Comparison of ENCODE assay signal across 13 cellular contexts in genomic region chr6:7697432-7697819, GRCh38. TPM values are rescaled to one million over a fixed set of nuclear protein-coding genes. Genes with fewer than 3 reads are reported as not detected.
DNase-seq lines count a peak whose midpoint lies in the region; ATAC-seq and TF ChIP-seq lines count a peak whose summit lies in the region.
"Had no signal": no experiment of that assay in that cellular context is flagged by ENCODE, and none has a peak within 500 bp of the region (broad histone marks: within the 10 kb centered on the region; RNA-seq: fewer than 3 reads in every experiment).

No MANE protein-coding gene starts in this region.

- no peak for TF ChIP-seq EP300 in ovary (IDR thresholded peaks at IDR 0.05)

- no peaks in the 10 kb centered on the region for H3K36me3 Mint-ChIP-seq in activated naive CD8-positive, alpha-beta T cell treated with anti-CD3 and anti-CD28 coated beads, Interleukin-2, amount 50 U/mL, for 24 hours (ENCODE audit: low read depth)

- H3K27me3 ChIP-seq in ACC112 (ENCODE audit: insufficient read depth, low read length) (no peaks in the 10 kb centered on the region), left lung (no peaks in the 10 kb centered on the region), ovary (no peaks in the 10 kb centered on the region)
- H3K27me3 ChIP-seq: gastroesophageal sphincter had no signal

- H3K4me3 Mint-ChIP-seq in activated naive CD8-positive, alpha-beta T cell treated with anti-CD3 and anti-CD28 coated beads, Interleukin-2, amount 50 U/mL, for 24 hours: no peak overlapping the region
- H3K4me3 Mint-ChIP-seq: CD4-positive, alpha-beta T cell had no signal

- 30 to 40% (median 31%) methylated on average over 4 of the region's 4 CpGs for WGBS in ovary, 3 donors

- H3K4me1 ChIP-seq in ACC112 (ENCODE audit: control insufficient read depth, insufficient read depth, low read length, unreplicated experiment) (peaks cover 27% of the 10 kb centered on the region), left lung (peaks cover 0 to 10% of the 10 kb centered on the region in 2 donors), ovary (ENCODE audit: insufficient read depth) (peaks cover 3% of the 10 kb centered on the region)
- H3K4me1 ChIP-seq: gastroesophageal sphincter had no signal

- H3K4me3 ChIP-seq in ACC112 (ENCODE audit: low read depth, low read length) (peak overlapping the region; percentile 54), left lung (no peak overlapping the region), ovary (no peak overlapping the region)
- H3K4me3 ChIP-seq: gastroesophageal sphincter had no signal

- H3K9me3 Mint-ChIP-seq in activated naive CD8-positive, alpha-beta T cell treated with anti-CD3 and anti-CD28 coated beads, Interleukin-2, amount 50 U/mL, for 24 hours: no peaks in the 10 kb centered on the region
- H3K9me3 Mint-ChIP-seq: CD4-positive, alpha-beta T cell had no signal

- peaks cover 2% of the 10 kb centered on the region for H3K27me3 Mint-ChIP-seq in activated naive CD8-positive, alpha-beta T cell treated with anti-CD3 and anti-CD28 coated beads, Interleukin-2, amount 50 U/mL, for 24 hours

- DNase-seq in ELR (ENCODE audit: low read depth) (peak; percentile 26), left lung (no peak), foreskin melanocyte (no peak), DMS 273 (lab: John Stamatoyannopoulos, UW; ENCODE audit: unreplicated experiment) (no peak), ovary (no peak), activated gamma-delta T cell treated with Interleukin-2 at 50 U/mL for 16 hours (no peak)
- no peak for DNase-seq in activated naive CD8-positive, alpha-beta T cell treated with anti-CD3 and anti-CD28 coated beads, Interleukin-2, amount 50 U/mL, for 24 hours
- DNase-seq: CD4-positive, alpha-beta T cell; cortex of kidney; NCI-H2171 treated with DMSO at 0.1 percent for 48 hours; retina had no signal

- peaks cover 15% of the 10 kb centered on the region for H3K4me1 Mint-ChIP-seq in activated naive CD8-positive, alpha-beta T cell treated with anti-CD3 and anti-CD28 coated beads, Interleukin-2, amount 50 U/mL, for 24 hours

- no peak for TF ChIP-seq POLR2A in ovary (IDR thresholded peaks at IDR 0.05)

- peak; percentile 57 for ATAC-seq in activated naive CD8-positive, alpha-beta T cell treated with anti-CD3 and anti-CD28 coated beads, Interleukin-2, amount 50 U/mL, for 24 hours
- no peak for ATAC-seq in left lung

- no peaks in the 10 kb centered on the region for H3K9me3 ChIP-seq in left lung
- H3K9me3 ChIP-seq in ovary: no peaks in the 10 kb centered on the region
- H3K9me3 ChIP-seq: gastroesophageal sphincter had no signal

- H2AFZ ChIP-seq in ACC112 (ENCODE audit: low read length, unreplicated experiment): peak overlapping the region; percentile 91

- peak overlapping the region; percentile 98 for H3K27ac ChIP-seq in ACC112 (ENCODE audit: low read depth, low read length)
- peak overlapping the region; percentile 33 to 90 for H3K27ac ChIP-seq in left lung
- H3K27ac ChIP-seq in ovary: no peak overlapping the region
- H3K27ac ChIP-seq: gastroesophageal sphincter had no signal

- intact Hi-C loops in left lung (cut with DNase I) (no loop called here), ovary (cut with DNase I) (no loop called here)

- H3K36me3 ChIP-seq in ACC112 (ENCODE audit: insufficient read depth, low read length) (no peaks in the 10 kb centered on the region), left lung (no peaks in the 10 kb centered on the region), ovary (no peaks in the 10 kb centered on the region)
- H3K36me3 ChIP-seq: gastroesophageal sphincter had no signal

- H3K79me2 ChIP-seq in ACC112 (ENCODE audit: control insufficient read depth, insufficient read depth, low read length, unreplicated experiment): no peaks in the 10 kb centered on the region

- peak overlapping the region; percentile 77 for H3K27ac Mint-ChIP-seq in activated naive CD8-positive, alpha-beta T cell treated with anti-CD3 and anti-CD28 coated beads, Interleukin-2, amount 50 U/mL, for 24 hours
- H3K27ac Mint-ChIP-seq: CD4-positive, alpha-beta T cell had no signal

- TF ChIP-seq CTCF in left lung (IDR thresholded peaks at IDR 0.05) (no peak), ovary (IDR thresholded peaks at IDR 0.05) (no peak)

RNA-seq across cellular contexts. Expression of gene BMP6, which starts 28.5 kb away (rescaled TPM):
- 10 to 100 TPM in 1 of 2 donors, 1 to 10 TPM in 1; 5.8 to 18.7 TPM for total RNA-seq in left lung
- 10 to 100 TPM in 2 of 7 donors, 1 to 10 TPM in 5; 3.4 to 15.9 (median 6.7) TPM for total RNA-seq in ovary
- 10 to 100 TPM; 24.9 to 28.1 TPM for polyA plus RNA-seq in ovary
- total RNA-seq: CD4-positive, alpha-beta T cell had no signal

Comparison
In these comparisons a context has a peak if more than half of its experiments do, and no peak if none do; other contexts are left out.
1. H3K27ac ChIP-seq: peak in ACC112 (single experiment) and left lung (2 of 2); none in ovary (0 of 2).